1 cellular context compared by ENCODE assay signal in genomic region chr11:73157141-73158010, GRCh38.
A peak's percentile ranks its signal among the peaks of the same experiment; 100 is the strongest.
TF ChIP-seq lines count a peak whose summit lies in the region.

No MANE protein-coding gene starts in this region.

TF ChIP-seq in HepG2, 621 proteins besides CTCF, POLR2A, EP300 and RAD21 (continued from another document and continues in another):
- TF ChIP-seq AFF4 (CRISPR knock-in tag; IDR thresholded peaks at IDR 0.05) (no peak), HNF4G (IDR thresholded peaks at IDR 0.05; ENCODE audit: borderline replicate concordance, low read depth, low read length) (peak; percentile 33; the same call in 1 of the 2 replicates), HNF4G (CRISPR knock-in tag; IDR thresholded peaks at IDR 0.05; ENCODE audit: borderline replicate concordance, low read depth) (no peak), HMG20A (CRISPR knock-in tag; IDR thresholded peaks at IDR 0.05; ENCODE audit: borderline replicate concordance) (no peak), PHF21A (CRISPR knock-in tag; IDR thresholded peaks at IDR 0.05) (0 out of 2 replicates have a peak, but pooled peaks have one; percentile 64), GLMP (CRISPR knock-in tag; IDR thresholded peaks at IDR 0.05; ENCODE audit: borderline replicate concordance) (no peak), NRL (CRISPR knock-in tag; IDR thresholded peaks at IDR 0.05; ENCODE audit: borderline replicate concordance) (0 out of 2 replicates have a peak, but pooled peaks have one; percentile 57), ZNF296 (CRISPR knock-in tag; conservative IDR thresholded peaks at IDR 0.05) (no peak; the same call in 1 of the 2 replicates), ZNF350 (CRISPR knock-in tag; IDR thresholded peaks at IDR 0.05; ENCODE audit: borderline replicate concordance, low read depth) (no peak), ZNF629 (CRISPR knock-in tag; conservative IDR thresholded peaks at IDR 0.05) (no peak), FOXP4 (CRISPR knock-in tag; IDR thresholded peaks at IDR 0.05) (no peak), WIZ (CRISPR knock-in tag; IDR thresholded peaks at IDR 0.05) (no peak), CREB1 (IDR thresholded peaks at IDR 0.05) (no peak), CREB1 (CRISPR knock-in tag; IDR thresholded peaks at IDR 0.05) (no peak), ZNF781 (CRISPR knock-in tag; IDR thresholded peaks at IDR 0.05; ENCODE audit: borderline replicate concordance, not compliant biosample characterization) (no peak), ZNF598 (CRISPR knock-in tag; IDR thresholded peaks at IDR 0.05; ENCODE audit: borderline replicate concordance) (no peak), MAX (IDR thresholded peaks at IDR 0.05) (no peak), ZNF354B (CRISPR knock-in tag; IDR thresholded peaks at IDR 0.05) (no peak), ZNF280B (CRISPR knock-in tag; IDR thresholded peaks at IDR 0.05; ENCODE audit: borderline replicate concordance) (peak; percentile 59; the same call in 1 of the 2 replicates), ZNF275 (CRISPR knock-in tag; IDR thresholded peaks at IDR 0.05; ENCODE audit: borderline replicate concordance) (no peak), ZNF101 (CRISPR knock-in tag; IDR thresholded peaks at IDR 0.05; ENCODE audit: borderline replicate concordance, low read depth) (no peak), ZNF274 (CRISPR knock-in tag; IDR thresholded peaks at IDR 0.05) (peak; percentile 25; the same call in 1 of the 2 replicates), KDM2A (CRISPR knock-in tag; IDR thresholded peaks at IDR 0.05; ENCODE audit: borderline replicate concordance, low read depth) (no peak), ZNF335 (CRISPR knock-in tag; IDR thresholded peaks at IDR 0.05) (no peak), ADNP (CRISPR knock-in tag; IDR thresholded peaks at IDR 0.05) (no peak), ZNF546 (CRISPR knock-in tag; conservative IDR thresholded peaks at IDR 0.05) (0 out of 2 replicates have a peak, but pooled peaks have one; percentile 21), REL (CRISPR knock-in tag; conservative IDR thresholded peaks at IDR 0.05) (no peak), RCOR2 (CRISPR knock-in tag; IDR thresholded peaks at IDR 0.05) (no peak), CERS6 (CRISPR knock-in tag; IDR thresholded peaks at IDR 0.05) (no peak), PATZ1 (CRISPR knock-in tag; IDR thresholded peaks at IDR 0.05) (peak; percentile 18; the same call in 1 of the 2 replicates), ZNF276 (CRISPR knock-in tag; IDR thresholded peaks at IDR 0.05; ENCODE audit: low read depth) (no peak), CREB3 (CRISPR knock-in tag; IDR thresholded peaks at IDR 0.05) (no peak), HNF4A (CRISPR knock-in tag; IDR thresholded peaks at IDR 0.05) (peak; percentile 40; the same call in 1 of the 2 replicates), ZNF709 (CRISPR knock-in tag; IDR thresholded peaks at IDR 0.05) (no peak), KDM6A (CRISPR knock-in tag; IDR thresholded peaks at IDR 0.05; ENCODE audit: low read depth) (no peak), ZNF17 (CRISPR knock-in tag; IDR thresholded peaks at IDR 0.05) (no peak), ZBTB21 (CRISPR knock-in tag; IDR thresholded peaks at IDR 0.05) (no peak), ELF1 (CRISPR knock-in tag; IDR thresholded peaks at IDR 0.05) (no peak), FLYWCH1 (CRISPR knock-in tag; IDR thresholded peaks at IDR 0.05) (no peak), ZNF746 (CRISPR knock-in tag; IDR thresholded peaks at IDR 0.05) (no peak), SMAD3 (CRISPR knock-in tag; IDR thresholded peaks at IDR 0.05) (no peak)
